8 cellular contexts compared by ENCODE assay signal in genomic region chr17:15944720-15945492, GRCh38. TPM values are rescaled to one million over a fixed set of nuclear protein-coding genes. Genes with fewer than 3 reads are reported as not detected.
DNase-seq lines count a peak whose midpoint lies in the region; ATAC-seq and TF ChIP-seq lines count a peak whose summit lies in the region.

TSS of gene ADORA2B (plus strand) at chr17:15945130. CDS start at chr17:15945249, 119 bp downstream.

- TF ChIP-seq POLR2A in suprapubic skin (IDR thresholded peaks at IDR 0.05): no peak

- H3K9me2 ChIP-seq in DOHH2 (replicated peaks; ENCODE audit: control insufficient read depth, low read length): no peaks in the 10 kb centered on the region

- H3K4me2 ChIP-seq in DOHH2 (ENCODE audit: low read length): peak within 1 kb of the TSS; percentile 62

- H3K4me3 ChIP-seq in DOHH2 (ENCODE audit: low read length): peak within 1 kb of the TSS; percentile 50
- peak within 1 kb of the TSS; percentile 62 for H3K4me3 ChIP-seq in HEK293 (ENCODE audit: low read depth, low read length)
- H3K4me3 ChIP-seq in suprapubic skin: peak within 1 kb of the TSS; percentile 54

- H3K79me2 ChIP-seq in DOHH2 (ENCODE audit: control insufficient read depth, low read length): no peaks in the 10 kb centered on the region

- H3K27ac ChIP-seq in DOHH2 (ENCODE audit: low read depth, low read length) (no peak within 1 kb of the TSS), HEK293 (ENCODE audit: extremely low read depth, low read depth, low read length) (peak within 1 kb of the TSS; percentile 37; the same call in 1 of the 2 replicates), suprapubic skin (peak within 1 kb of the TSS; percentile 89)

- H3K27me3 ChIP-seq in DOHH2 (ENCODE audit: control insufficient read depth, low read length) (peaks cover 21% of the 10 kb centered on the region), suprapubic skin (no peaks in the 10 kb centered on the region)

- WGBS in suprapubic skin: 1% methylated on average over 20 of the region's 90 CpGs

- TF ChIP-seq EP300 in suprapubic skin (IDR thresholded peaks at IDR 0.05): no peak

- CTCF ChIA-PET in HEK293 (lab: Yijun Ruan, JAX): interaction anchor here (0.6 to 5.1 kb wide), 15 partner anchors 9 to 500 kb away, joined by 3 to 36 read pairs (median 5); partner anchors contain the start of genes TTC19 and ZSWIM7

- H3K36me3 ChIP-seq in DOHH2 (ENCODE audit: control insufficient read depth, low read length) (no peaks in the 10 kb centered on the region), HEK293 (ENCODE audit: control insufficient read depth in 2 of 2, insufficient read depth in 1 of 2, low read length in 2 of 2) (no peaks in the 10 kb centered on the region), suprapubic skin (no peaks in the 10 kb centered on the region)

- no peaks in the 10 kb centered on the region for H3F3A ChIP-seq in DOHH2 (ENCODE audit: control insufficient read depth, insufficient read depth)

- ATAC-seq in GM18520 (IDR thresholded peaks at IDR 0.05; ENCODE audit: unreplicated experiment): no peak

- no peaks in the 10 kb centered on the region for H4K20me1 ChIP-seq in DOHH2 (ENCODE audit: control insufficient read depth, insufficient read depth, low read depth, low read length)

- H3K9me3 ChIP-seq in DOHH2 (ENCODE audit: control insufficient read depth, insufficient read depth, low read length): no peaks in the 10 kb centered on the region
- H3K9me3 ChIP-seq in HEK293 (ENCODE audit: control insufficient read depth, insufficient read depth, low read depth, low read length): no peaks in the 10 kb centered on the region
- H3K9me3 ChIP-seq in suprapubic skin: no peaks in the 10 kb centered on the region

- peaks cover 9% of the 10 kb centered on the region for H3K4me1 ChIP-seq in DOHH2 (ENCODE audit: control insufficient read depth, low read length)
- peaks cover 5% of the 10 kb centered on the region for H3K4me1 ChIP-seq in HEK293 (ENCODE audit: control insufficient read depth, insufficient read depth, low read length)
- peaks cover 43% of the 10 kb centered on the region for H3K4me1 ChIP-seq in suprapubic skin

- POLR2A ChIA-PET in HEK293 (lab: Yijun Ruan, JAX): interaction anchor here (0.5 to 2.3 kb wide), 7 partner anchors 14 to 436 kb away, joined by 3 to 33 read pairs (median 3); partner anchors contain the start of genes NCOR1, TTC19, UBB and ZSWIM7

- peak; percentile 46 for TF ChIP-seq CTCF in DOHH2 (IDR thresholded peaks at IDR 0.05; ENCODE audit: low read depth, low read length, poor library complexity, severe bottlenecking)
- peak; percentile 77 for TF ChIP-seq CTCF in HEK293 (tag by site-specific recombination; IDR thresholded peaks at IDR 0.05)
- peak in 1 of 2 donors; percentile 52 for TF ChIP-seq CTCF in suprapubic skin (IDR thresholded peaks at IDR 0.05)

- peak; percentile 16 for DNase-seq in NCI-H82 treated with DMSO at 0.1 percent for 48 hours (lab: John Stamatoyannopoulos, UW; ENCODE audit: unreplicated experiment)
- DNase-seq in activated T-cell treated with anti-CD3 and anti-CD28 coated beads, Interleukin-2, amount 50 U/mL, for 1 hour: peak; percentile 47
- peak; percentile 69 for DNase-seq in fibroblast of gingiva (ENCODE audit: low read depth)
- DNase-seq in myocyte (ENCODE audit: low read depth): peak; percentile 79
- no peak for DNase-seq in suprapubic skin (ENCODE audit: low spot score in 2 of 2)

TF ChIP-seq in HEK293, 187 proteins besides CTCF, POLR2A, EP300 and RAD21 (continues in another document):
- TF ChIP-seq ZNF423 (tag by site-specific recombination; IDR thresholded peaks at IDR 0.05) (peak; percentile 71), ZBTB17 (tag by site-specific recombination; IDR thresholded peaks at IDR 0.05) (0 out of 2 replicates have a peak, but pooled peaks have one; percentile 30), ZNF433 (tag by site-specific recombination; IDR thresholded peaks at IDR 0.05; ENCODE audit: low read depth) (no peak), ZNF549 (tag by site-specific recombination; IDR thresholded peaks at IDR 0.05) (no peak), ZBTB48 (tag by site-specific recombination; IDR thresholded peaks at IDR 0.05) (no peak), ZNF2 (tag by site-specific recombination; IDR thresholded peaks at IDR 0.05) (peak; percentile 62), ZNF560 (tag by site-specific recombination; IDR thresholded peaks at IDR 0.05; ENCODE audit: borderline replicate concordance) (no peak), ZNF629 (tag by site-specific recombination; IDR thresholded peaks at IDR 0.05) (no peak), ZNF624 (tag by site-specific recombination; IDR thresholded peaks at IDR 0.05) (no peak), YY1 (tag by site-specific recombination; IDR thresholded peaks at IDR 0.05) (peak; percentile 70), ZNF248 (tag by site-specific recombination; IDR thresholded peaks at IDR 0.05) (no peak), ZNF488 (tag by site-specific recombination; IDR thresholded peaks at IDR 0.05) (no peak), ZNF777 (tag by site-specific recombination; IDR thresholded peaks at IDR 0.05; ENCODE audit: borderline replicate concordance) (peak; percentile 66; the same call in 1 of the 2 replicates), ZSCAN30 (tag by site-specific recombination; IDR thresholded peaks at IDR 0.05) (peak; percentile 83; the same call in 1 of the 2 replicates), BCL6B (tag by site-specific recombination; IDR thresholded peaks at IDR 0.05) (no peak), SETDB1 (IDR thresholded peaks at IDR 0.05; ENCODE audit: insufficient read length, low read length) (no peak), ZNF18 (tag by site-specific recombination; IDR thresholded peaks at IDR 0.05) (peak; percentile 55; the same call in 1 of the 2 replicates), ZEB2 (tag by site-specific recombination; IDR thresholded peaks at IDR 0.05) (0 out of 2 replicates have a peak, but pooled peaks have one; percentile 49), MYNN (tag by site-specific recombination; IDR thresholded peaks at IDR 0.05; ENCODE audit: borderline replicate concordance) (no peak), FEZF1 (tag by site-specific recombination; IDR thresholded peaks at IDR 0.05) (no peak), PATZ1 (tag by site-specific recombination; IDR thresholded peaks at IDR 0.05) (peak; percentile 32; the same call in 1 of the 2 replicates), SCRT1 (tag by site-specific recombination; IDR thresholded peaks at IDR 0.05; ENCODE audit: borderline replicate concordance) (no peak), ZIC2 (tag by site-specific recombination; IDR thresholded peaks at IDR 0.05) (peak; percentile 10; the same call in 1 of the 2 replicates), ZNF600 (tag by site-specific recombination; IDR thresholded peaks at IDR 0.05) (peak; percentile 80), ZNF157 (tag by site-specific recombination; IDR thresholded peaks at IDR 0.05) (no peak), ZFP3 (tag by site-specific recombination; IDR thresholded peaks at IDR 0.05; ENCODE audit: low read depth) (no peak), ZNF501 (tag by site-specific recombination; IDR thresholded peaks at IDR 0.05) (peak; percentile 84; the same call in 1 of the 2 replicates)

RNA-seq across cellular contexts. Expression of gene ADORA2B, which starts in this region (rescaled TPM):
- total RNA-seq in myocyte: 6.3 and 7.1 TPM in 2 replicates
- polyA plus RNA-seq in myocyte (2012): 3.7 TPM
- total RNA-seq in suprapubic skin: 10 to 100 TPM; 35.3 to 55.3 (median 45.5) TPM

Comparison
In these comparisons a context has a peak if more than half of its experiments do, and no peak if none do; other contexts are left out.
1. DNase-seq: peak in NCI-H82 treated with DMSO at 0.1 percent for 48 hours (single experiment), activated T-cell treated with anti-CD3 and anti-CD28 coated beads, Interleukin-2, amount 50 U/mL, for 1 hour (single experiment), fibroblast of gingiva (single experiment) and myocyte (single experiment); none in suprapubic skin (0 of 2).
2. Peak in every context shown above with its lines, with median percentiles within 50 percentile points of each other: H3K4me3 ChIP-seq.